1 cellular context compared by ENCODE assay signal in genomic region chr20:54207743-54208491, GRCh38.
TF ChIP-seq lines count a peak whose summit lies in the region.

Gene PFDN4, plus strand, starts transcription at chr20:54208087. Its CDS starts 14 bp downstream, at chr20:54208101.

TF ChIP-seq in HepG2, 621 proteins besides CTCF, POLR2A, EP300 and RAD21 (continued from another document and continues in another):
- peak; percentile 93 for TF ChIP-seq ZNF883 (CRISPR knock-in tag; IDR thresholded peaks at IDR 0.05; ENCODE audit: not compliant biosample characterization)
- TF ChIP-seq HOXD1 (CRISPR knock-in tag; IDR thresholded peaks at IDR 0.05): peak; percentile 92; the same call in 1 of the 2 replicates
- TF ChIP-seq SPEN (CRISPR knock-in tag; IDR thresholded peaks at IDR 0.05; ENCODE audit: low read depth): peak; percentile 92
- peak; percentile 97 for TF ChIP-seq SAFB2 (CRISPR knock-in tag; IDR thresholded peaks at IDR 0.05; ENCODE audit: borderline replicate concordance, low read depth)
- TF ChIP-seq, protein P1, sequence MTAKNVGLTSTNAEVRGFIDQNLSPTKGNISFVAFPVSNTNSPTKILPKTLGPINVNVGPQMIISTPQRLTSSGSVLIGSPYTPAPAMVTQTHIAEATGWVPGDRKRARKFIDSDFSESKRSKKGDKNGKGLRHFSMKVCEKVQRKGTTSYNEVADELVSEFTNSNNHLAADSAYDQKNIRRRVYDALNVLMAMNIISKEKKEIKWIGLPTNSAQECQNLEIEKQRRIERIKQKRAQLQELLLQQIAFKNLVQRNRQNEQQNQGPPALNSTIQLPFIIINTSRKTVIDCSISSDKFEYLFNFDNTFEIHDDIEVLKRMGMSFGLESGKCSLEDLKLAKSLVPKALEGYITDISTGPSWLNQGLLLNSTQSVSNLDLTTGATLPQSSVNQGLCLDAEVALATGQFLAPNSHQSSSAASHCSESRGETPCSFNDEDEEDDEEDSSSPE (CRISPR knock-in tag; IDR thresholded peaks at IDR 0.05): peak; percentile 77
- TF ChIP-seq ZNF343 (CRISPR knock-in tag; IDR thresholded peaks at IDR 0.05): no peak
- peak; percentile 88; the same call in 1 of the 2 replicates for TF ChIP-seq KLF15 (CRISPR knock-in tag; IDR thresholded peaks at IDR 0.05; ENCODE audit: borderline replicate concordance)
- TF ChIP-seq THAP11 (CRISPR knock-in tag; IDR thresholded peaks at IDR 0.05): peak; percentile 86
- TF ChIP-seq CBX2 (IDR thresholded peaks at IDR 0.05; ENCODE audit: low read depth, low read length): no peak
- 0 out of 2 replicates have a peak, but pooled peaks have one; percentile 48 for TF ChIP-seq CBX2 (CRISPR knock-in tag; IDR thresholded peaks at IDR 0.05; ENCODE audit: low read depth)
- TF ChIP-seq ZFP41 (CRISPR knock-in tag; IDR thresholded peaks at IDR 0.05; ENCODE audit: borderline replicate concordance): no peak; the same call in 1 of the 2 replicates
- TF ChIP-seq RERE (CRISPR knock-in tag; IDR thresholded peaks at IDR 0.05; ENCODE audit: low read depth): peak; percentile 77; the same call in 1 of the 2 replicates
- TF ChIP-seq ZNF292 (CRISPR knock-in tag; IDR thresholded peaks at IDR 0.05; ENCODE audit: borderline replicate concordance, low read depth): peak; percentile 17; the same call in 1 of the 2 replicates
- no peak for TF ChIP-seq ZBTB8A (CRISPR knock-in tag; IDR thresholded peaks at IDR 0.05; ENCODE audit: borderline replicate concordance, low read depth)
- TF ChIP-seq IRF1 (CRISPR knock-in tag; IDR thresholded peaks at IDR 0.05; ENCODE audit: low read depth): no peak
- TF ChIP-seq TCF12 (IDR thresholded peaks at IDR 0.05): no peak
- peak; percentile 97 for TF ChIP-seq TCF12 (CRISPR knock-in tag; IDR thresholded peaks at IDR 0.05)
- TF ChIP-seq BHLHE40 (IDR thresholded peaks at IDR 0.05; ENCODE audit: low read length): peak; percentile 99
- no peak for TF ChIP-seq NPAS2 (CRISPR knock-in tag; IDR thresholded peaks at IDR 0.05; ENCODE audit: borderline replicate concordance)
- TF ChIP-seq GATAD2A (CRISPR knock-in tag; IDR thresholded peaks at IDR 0.05): peak; percentile 84
- TF ChIP-seq ZNF230 (CRISPR knock-in tag; IDR thresholded peaks at IDR 0.05): no peak
- TF ChIP-seq EZH2 (conservative IDR thresholded peaks at IDR 0.05; ENCODE audit: low read depth, low read length): no peak
- TF ChIP-seq, protein P2, sequence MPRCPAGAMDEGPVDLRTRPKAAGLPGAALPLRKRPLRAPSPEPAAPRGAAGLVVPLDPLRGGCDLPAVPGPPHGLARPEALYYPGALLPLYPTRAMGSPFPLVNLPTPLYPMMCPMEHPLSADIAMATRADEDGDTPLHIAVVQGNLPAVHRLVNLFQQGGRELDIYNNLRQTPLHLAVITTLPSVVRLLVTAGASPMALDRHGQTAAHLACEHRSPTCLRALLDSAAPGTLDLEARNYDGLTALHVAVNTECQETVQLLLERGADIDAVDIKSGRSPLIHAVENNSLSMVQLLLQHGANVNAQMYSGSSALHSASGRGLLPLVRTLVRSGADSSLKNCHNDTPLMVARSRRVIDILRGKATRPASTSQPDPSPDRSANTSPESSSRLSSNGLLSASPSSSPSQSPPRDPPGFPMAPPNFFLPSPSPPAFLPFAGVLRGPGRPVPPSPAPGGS (CRISPR knock-in tag; IDR thresholded peaks at IDR 0.05): peak; percentile 97
- TF ChIP-seq HMGA1 (CRISPR knock-in tag; conservative IDR thresholded peaks at IDR 0.05): no peak
- no peak; the same call in 1 of the 2 replicates for TF ChIP-seq TP53 (CRISPR knock-in tag; conservative IDR thresholded peaks at IDR 0.05)
- TF ChIP-seq, protein P3, sequence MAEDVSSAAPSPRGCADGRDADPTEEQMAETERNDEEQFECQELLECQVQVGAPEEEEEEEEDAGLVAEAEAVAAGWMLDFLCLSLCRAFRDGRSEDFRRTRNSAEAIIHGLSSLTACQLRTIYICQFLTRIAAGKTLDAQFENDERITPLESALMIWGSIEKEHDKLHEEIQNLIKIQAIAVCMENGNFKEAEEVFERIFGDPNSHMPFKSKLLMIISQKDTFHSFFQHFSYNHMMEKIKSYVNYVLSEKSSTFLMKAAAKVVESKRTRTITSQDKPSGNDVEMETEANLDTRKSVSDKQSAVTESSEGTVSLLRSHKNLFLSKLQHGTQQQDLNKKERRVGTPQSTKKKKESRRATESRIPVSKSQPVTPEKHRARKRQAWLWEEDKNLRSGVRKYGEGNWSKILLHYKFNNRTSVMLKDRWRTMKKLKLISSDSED (CRISPR knock-in tag; IDR thresholded peaks at IDR 0.05): peak; percentile 79; the same call in 1 of the 2 replicates
- TF ChIP-seq, protein P4, sequence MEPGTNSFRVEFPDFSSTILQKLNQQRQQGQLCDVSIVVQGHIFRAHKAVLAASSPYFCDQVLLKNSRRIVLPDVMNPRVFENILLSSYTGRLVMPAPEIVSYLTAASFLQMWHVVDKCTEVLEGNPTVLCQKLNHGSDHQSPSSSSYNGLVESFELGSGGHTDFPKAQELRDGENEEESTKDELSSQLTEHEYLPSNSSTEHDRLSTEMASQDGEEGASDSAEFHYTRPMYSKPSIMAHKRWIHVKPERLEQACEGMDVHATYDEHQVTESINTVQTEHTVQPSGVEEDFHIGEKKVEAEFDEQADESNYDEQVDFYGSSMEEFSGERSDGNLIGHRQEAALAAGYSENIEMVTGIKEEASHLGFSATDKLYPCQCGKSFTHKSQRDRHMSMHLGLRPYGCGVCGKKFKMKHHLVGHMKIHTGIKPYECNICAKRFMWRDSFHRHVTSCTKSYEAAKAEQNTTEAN (CRISPR knock-in tag; conservative IDR thresholded peaks at IDR 0.05): peak; percentile 60
- TF ChIP-seq KLF16 (CRISPR knock-in tag; IDR thresholded peaks at IDR 0.05): peak in 1 of 2 experiments; percentile 91; a peak in 2 of 4 replicates
- TF ChIP-seq, protein P5, sequence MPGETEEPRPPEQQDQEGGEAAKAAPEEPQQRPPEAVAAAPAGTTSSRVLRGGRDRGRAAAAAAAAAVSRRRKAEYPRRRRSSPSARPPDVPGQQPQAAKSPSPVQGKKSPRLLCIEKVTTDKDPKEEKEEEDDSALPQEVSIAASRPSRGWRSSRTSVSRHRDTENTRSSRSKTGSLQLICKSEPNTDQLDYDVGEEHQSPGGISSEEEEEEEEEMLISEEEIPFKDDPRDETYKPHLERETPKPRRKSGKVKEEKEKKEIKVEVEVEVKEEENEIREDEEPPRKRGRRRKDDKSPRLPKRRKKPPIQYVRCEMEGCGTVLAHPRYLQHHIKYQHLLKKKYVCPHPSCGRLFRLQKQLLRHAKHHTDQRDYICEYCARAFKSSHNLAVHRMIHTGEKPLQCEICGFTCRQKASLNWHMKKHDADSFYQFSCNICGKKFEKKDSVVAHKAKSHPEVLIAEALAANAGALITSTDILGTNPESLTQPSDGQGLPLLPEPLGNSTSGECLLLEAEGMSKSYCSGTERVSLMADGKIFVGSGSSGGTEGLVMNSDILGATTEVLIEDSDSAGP (CRISPR knock-in tag; IDR thresholded peaks at IDR 0.05; ENCODE audit: borderline replicate concordance): peak; percentile 100
- TF ChIP-seq ZNF800 (CRISPR knock-in tag; IDR thresholded peaks at IDR 0.05): peak; percentile 66
- TF ChIP-seq ZSCAN25 (CRISPR knock-in tag; IDR thresholded peaks at IDR 0.05): peak; percentile 73
- peak; percentile 90; the same call in 1 of the 2 replicates for TF ChIP-seq ZNF572 (CRISPR knock-in tag; IDR thresholded peaks at IDR 0.05)
- peak; percentile 86 for TF ChIP-seq POGZ (CRISPR knock-in tag; IDR thresholded peaks at IDR 0.05)
- TF ChIP-seq SOX5 (CRISPR knock-in tag; IDR thresholded peaks at IDR 0.05; ENCODE audit: borderline replicate concordance): peak; percentile 57; the same call in 1 of the 2 replicates
- TF ChIP-seq SNAPC2 (CRISPR knock-in tag; IDR thresholded peaks at IDR 0.05): no peak; the same call in none of the 2 replicates
- peak; percentile 93 for TF ChIP-seq CBX1 (IDR thresholded peaks at IDR 0.05; ENCODE audit: low read depth)
- TF ChIP-seq ESRRA (CRISPR knock-in tag; IDR thresholded peaks at IDR 0.05; ENCODE audit: low read depth): peak; percentile 39; the same call in 1 of the 2 replicates
- TF ChIP-seq ZNF510 (CRISPR knock-in tag; IDR thresholded peaks at IDR 0.05; ENCODE audit: low read depth): peak; percentile 78; the same call in 1 of the 2 replicates
- TF ChIP-seq ZNF704 (CRISPR knock-in tag; IDR thresholded peaks at IDR 0.05; ENCODE audit: borderline replicate concordance): peak; percentile 70; the same call in 1 of the 2 replicates
- TF ChIP-seq, protein P6, sequence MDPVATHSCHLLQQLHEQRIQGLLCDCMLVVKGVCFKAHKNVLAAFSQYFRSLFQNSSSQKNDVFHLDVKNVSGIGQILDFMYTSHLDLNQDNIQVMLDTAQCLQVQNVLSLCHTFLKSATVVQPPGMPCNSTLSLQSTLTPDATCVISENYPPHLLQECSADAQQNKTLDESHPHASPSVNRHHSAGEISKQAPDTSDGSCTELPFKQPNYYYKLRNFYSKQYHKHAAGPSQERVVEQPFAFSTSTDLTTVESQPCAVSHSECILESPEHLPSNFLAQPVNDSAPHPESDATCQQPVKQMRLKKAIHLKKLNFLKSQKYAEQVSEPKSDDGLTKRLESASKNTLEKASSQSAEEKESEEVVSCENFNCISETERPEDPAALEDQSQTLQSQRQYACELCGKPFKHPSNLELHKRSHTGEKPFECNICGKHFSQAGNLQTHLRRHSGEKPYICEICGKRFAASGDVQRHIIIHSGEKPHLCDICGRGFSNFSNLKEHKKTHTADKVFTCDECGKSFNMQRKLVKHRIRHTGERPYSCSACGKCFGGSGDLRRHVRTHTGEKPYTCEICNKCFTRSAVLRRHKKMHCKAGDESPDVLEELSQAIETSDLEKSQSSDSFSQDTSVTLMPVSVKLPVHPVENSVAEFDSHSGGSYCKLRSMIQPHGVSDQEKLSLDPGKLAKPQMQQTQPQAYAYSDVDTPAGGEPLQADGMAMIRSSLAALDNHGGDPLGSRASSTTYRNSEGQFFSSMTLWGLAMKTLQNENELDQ (CRISPR knock-in tag; IDR thresholded peaks at IDR 0.05; ENCODE audit: borderline replicate concordance): peak; percentile 64; the same call in 1 of the 2 replicates
- no peak for TF ChIP-seq DPF2 (CRISPR knock-in tag; IDR thresholded peaks at IDR 0.05; ENCODE audit: borderline replicate concordance, low read depth)
